ENCODE assay signal across 22 cellular contexts in genomic region chr2:225196579-225196978, GRCh38.
"Had no signal": no experiment of that assay in that cellular context is flagged by ENCODE, and none has a peak within 500 bp of the region (broad histone marks: within the 10 kb centered on the region; RNA-seq: fewer than 3 reads in every experiment).

No MANE protein-coding gene starts in this region.

- H3K4me3 Mint-ChIP-seq: naive thymus-derived CD4-positive, alpha-beta T cell; stimulated activated memory B cell treated with anti-CD40 and anti-IgM and Interleukin-4, amounts not matched to agents 10 μg/mL and 1 μg/mL and 100 μg/mL, for 72 hours; stimulated activated naive CD8-positive, alpha-beta T cell treated with anti-CD3 and anti-CD28 coated beads, Interleukin-15, Interleukin-2, amounts not matched to agents 100 ng/mL and 50 ng/mL, for 24 hours had no signal

- H3K9me3 ChIP-seq: colonic mucosa, neutrophil, psoas muscle, right lobe of liver, spleen, tibial nerve, upper lobe of right lung, vagina had no signal

- H3K36me3 ChIP-seq: colonic mucosa, neutrophil, right lobe of liver, spleen, tibial nerve, upper lobe of right lung, vagina had no signal

- H3K4me1 ChIP-seq: colonic mucosa, psoas muscle, right lobe of liver, spleen, tibial nerve, upper lobe of right lung, vagina had no signal

- H3K4me2 ChIP-seq: hepatocyte had no signal

- ATAC-seq: esophagus mucosa; foreskin keratinocyte; naive thymus-derived CD4-positive, alpha-beta T cell; psoas muscle; right lobe of liver; stimulated activated memory B cell treated with anti-CD40 and anti-IgM and Interleukin-4, amounts not matched to agents 10 μg/mL and 1 μg/mL and 100 μg/mL, for 72 hours; upper lobe of right lung had no signal

- H3K27me3 ChIP-seq: colonic mucosa, foreskin keratinocyte, hepatocyte, neutrophil, right lobe of liver, spleen, tibial nerve, upper lobe of right lung, vagina had no signal

- H3K27me3 Mint-ChIP-seq: stimulated activated memory B cell treated with anti-CD40 and anti-IgM and Interleukin-4, amounts not matched to agents 10 μg/mL and 1 μg/mL and 100 μg/mL, for 72 hours; stimulated activated naive CD8-positive, alpha-beta T cell treated with anti-CD3 and anti-CD28 coated beads, Interleukin-15, Interleukin-2, amounts not matched to agents 100 ng/mL and 50 ng/mL, for 24 hours had no signal

- H3K9me3 Mint-ChIP-seq: naive thymus-derived CD4-positive, alpha-beta T cell; stimulated activated memory B cell treated with anti-CD40 and anti-IgM and Interleukin-4, amounts not matched to agents 10 μg/mL and 1 μg/mL and 100 μg/mL, for 72 hours; stimulated activated naive CD8-positive, alpha-beta T cell treated with anti-CD3 and anti-CD28 coated beads, Interleukin-15, Interleukin-2, amounts not matched to agents 100 ng/mL and 50 ng/mL, for 24 hours had no signal

- H3K4me3 ChIP-seq: colonic mucosa, hepatocyte, psoas muscle, right lobe of liver, spleen, tibial nerve, upper lobe of right lung, vagina had no signal

- H3K36me3 Mint-ChIP-seq: naive thymus-derived CD4-positive, alpha-beta T cell; stimulated activated memory B cell treated with anti-CD40 and anti-IgM and Interleukin-4, amounts not matched to agents 10 μg/mL and 1 μg/mL and 100 μg/mL, for 72 hours had no signal

- H3K27ac Mint-ChIP-seq: naive thymus-derived CD4-positive, alpha-beta T cell; stimulated activated memory B cell treated with anti-CD40 and anti-IgM and Interleukin-4, amounts not matched to agents 10 μg/mL and 1 μg/mL and 100 μg/mL, for 72 hours; stimulated activated naive CD8-positive, alpha-beta T cell treated with anti-CD3 and anti-CD28 coated beads, Interleukin-15, Interleukin-2, amounts not matched to agents 100 ng/mL and 50 ng/mL, for 24 hours had no signal

- DNase-seq: colonic mucosa; dermis blood vessel endothelial cell; head of caudate nucleus; kidney glomerular epithelial cell; mesendoderm; naive thymus-derived CD4-positive, alpha-beta T cell; psoas muscle; retina; right lobe of liver; spleen; stimulated activated CD4-positive, alpha-beta T cell treated with anti-CD3 and anti-CD28 coated beads, Interleukin-15, amount 100 ng/mL, for 24 hours; stimulated activated CD4-positive, alpha-beta T cell treated with anti-CD3 and anti-CD28 coated beads, Interleukin-1b, Interleukin-23, amount 100 ng/mL, for 48 hours; stimulated activated CD4-positive, alpha-beta T cell treated with anti-CD3 and anti-CD28 coated beads, Interleukin-4, amount 100 ng/mL, for 24 hours; upper lobe of right lung had no signal

- H3K4me1 Mint-ChIP-seq: naive thymus-derived CD4-positive, alpha-beta T cell; stimulated activated memory B cell treated with anti-CD40 and anti-IgM and Interleukin-4, amounts not matched to agents 10 μg/mL and 1 μg/mL and 100 μg/mL, for 72 hours had no signal

- H3K27ac ChIP-seq: colonic mucosa, foreskin keratinocyte, hepatocyte, neutrophil, psoas muscle, right lobe of liver, spleen, tibial nerve, upper lobe of right lung, vagina had no signal
